In the genomic region with DNA sequence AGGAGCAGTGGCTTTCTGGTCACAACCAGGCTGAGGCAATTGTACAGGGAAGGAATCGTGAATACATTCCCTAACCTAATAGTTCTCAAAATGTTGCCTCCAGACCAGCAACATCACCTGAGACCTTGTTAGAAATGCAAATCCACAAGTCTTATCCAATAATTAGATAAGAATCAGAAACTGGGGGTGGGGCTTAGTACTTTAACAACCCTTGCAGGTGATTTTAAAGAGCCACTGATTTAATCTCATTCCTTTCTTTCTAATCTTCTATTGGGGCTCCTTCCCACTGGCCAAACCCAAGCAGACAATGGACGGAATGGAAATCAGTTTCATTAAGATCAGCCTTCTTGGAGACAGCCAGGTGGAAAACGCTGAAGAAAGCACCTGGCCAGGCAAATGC, we compare ENCODE assay signal across 22 cellular contexts.
DNase-seq lines count a peak whose midpoint lies in the region; ATAC-seq and TF ChIP-seq lines count a peak whose summit lies in the region.
"Had no signal": no experiment of that assay in that cellular context is flagged by ENCODE, and none has a peak within 500 bp of the region (broad histone marks: within the 10 kb centered on the region; RNA-seq: fewer than 3 reads in every experiment).

No MANE protein-coding gene starts in this region.

- TF ChIP-seq CTCF in GM23338 (conservative IDR thresholded peaks at IDR 0.05; ENCODE audit: low read depth in 2 of 2) (no peak), GM10248 (IDR thresholded peaks at IDR 0.05; ENCODE audit: control extremely low read depth, extremely low read depth, low read depth, missing control alignments) (no peak)

- no peak overlapping the region for H3K27ac ChIP-seq in GM23338 (ENCODE audit: low read depth)
- peak overlapping the region; percentile 94; the same call in 1 of the 2 replicates for H3K27ac ChIP-seq in Karpas-422 (ENCODE audit: low read length)
- peak overlapping the region; percentile 57; the same call in 1 of the 2 replicates for H3K27ac ChIP-seq in SJSA1
- H3K27ac ChIP-seq in mesendoderm (ENCODE audit: low read depth, low read length), result no peak overlapping the region
- H3K27ac ChIP-seq: BLaER1 treated with 17β-estradiol and CSF1 and Interleukin-3, amounts not matched to agents 10 nM and 100 nM had no signal

- CTCF ChIA-PET in GM10248 (lab: Yijun Ruan, JAX), result no interaction called here

- no peak overlapping the region for H3K4ac ChIP-seq in mesendoderm (ENCODE audit: low read depth, low read length)

- H3K9me3 ChIP-seq in Karpas-422 (ENCODE audit: low read length), result no peaks in the 10 kb centered on the region; the same call in 1 of the 2 replicates
- H3K9me3 ChIP-seq in SJSA1 (replicated peaks), result no peaks in the 10 kb centered on the region
- H3K9me3 ChIP-seq: BE2C, HAP-1 had no signal

- no peak overlapping the region for H3K18ac ChIP-seq in mesendoderm (ENCODE audit: low read length)

- H3K4me3 Mint-ChIP-seq in GM23338, result no peak overlapping the region
- H3K4me3 Mint-ChIP-seq: CD14-positive monocyte; CD4-positive, alpha-beta T cell; CD8-positive, alpha-beta memory T cell had no signal

- H2AFZ ChIP-seq in GM23338 (0 out of 2 replicates have a peak overlapping the region, but pooled peaks have one; percentile 32), Karpas-422 (ENCODE audit: low read length) (no peak overlapping the region)
- H2AFZ ChIP-seq: GM23248 had no signal

- H3K9ac ChIP-seq in Karpas-422 (ENCODE audit: low read length) (no peak overlapping the region), mesendoderm (ENCODE audit: low read length) (no peak overlapping the region)
- H3K9ac ChIP-seq: BLaER1 treated with 17β-estradiol and CSF1 and Interleukin-3, amounts not matched to agents 10 nM and 100 nM; GM23248 had no signal

- ATAC-seq in GM23338, result no peak
- ATAC-seq: A549 had no signal

- no peak overlapping the region for H3K56ac ChIP-seq in mesendoderm (ENCODE audit: low read length)

- H3K23ac ChIP-seq in mesendoderm (ENCODE audit: low read length), result no peak overlapping the region

- H2AK5ac ChIP-seq in mesendoderm (ENCODE audit: low read length), result no peak overlapping the region

- H2BK5ac ChIP-seq in mesendoderm (ENCODE audit: low read length), result no peak overlapping the region

- H3K4me2 ChIP-seq in GM23338, result no peak overlapping the region
- H3K4me2 ChIP-seq in Karpas-422 (ENCODE audit: low read depth, low read length, poor library complexity, severe bottlenecking), result no peak overlapping the region
- no peak overlapping the region for H3K4me2 ChIP-seq in mesendoderm (ENCODE audit: low read length)

- H3K9me3 Mint-ChIP-seq in GM23338, result peaks cover 2% of the 10 kb centered on the region; the same call in 2 of the 3 replicates

- no peaks in the 10 kb centered on the region for H3K4me1 Mint-ChIP-seq in GM23338
- H3K4me1 Mint-ChIP-seq: CD8-positive, alpha-beta memory T cell had no signal

- H4K5ac ChIP-seq in mesendoderm (ENCODE audit: low read length), result no peak overlapping the region

- H3K9me2 ChIP-seq in GM23338 (ENCODE audit: insufficient read depth) (peaks cover 10% of the 10 kb centered on the region; the same call in 1 of the 2 replicates), Karpas-422 (replicated peaks; ENCODE audit: insufficient read depth, low read length) (no peaks in the 10 kb centered on the region)

- no peak overlapping the region for H2BK120ac ChIP-seq in mesendoderm (ENCODE audit: low read depth, low read length)

- H3K27me3 ChIP-seq in GM23338 (ENCODE audit: insufficient read depth) (no peaks in the 10 kb centered on the region), Karpas-422 (ENCODE audit: low read length) (no peaks in the 10 kb centered on the region), SJSA1 (replicated peaks) (no peaks in the 10 kb centered on the region), mesendoderm (ENCODE audit: insufficient read depth, low read length, poor library complexity) (no peaks in the 10 kb centered on the region)
- H3K27me3 ChIP-seq: BE2C had no signal

- POLR2A ChIA-PET in GM10248 (lab: Yijun Ruan, JAX), result no interaction called here

- H3K4me1 ChIP-seq in GM23338 (ENCODE audit: insufficient read depth) (no peaks in the 10 kb centered on the region), Karpas-422 (ENCODE audit: low read length) (peaks cover 73% of the 10 kb centered on the region), SJSA1 (replicated peaks) (peaks cover 37% of the 10 kb centered on the region), mesendoderm (ENCODE audit: control insufficient read depth, low read depth, low read length) (peaks cover 7% of the 10 kb centered on the region)
- H3K4me1 ChIP-seq: BE2C, HAP-1 had no signal

- DNase-seq in GM23338 (ENCODE audit: low spot score), result no peak
- DNase-seq in Karpas-422, result peak; percentile 69
- no peak for DNase-seq in SJSA1 (ENCODE audit: low read depth in 1 of 2, low spot score in 2 of 2)
- peak; percentile 65 for DNase-seq in mesendoderm
- no peak for DNase-seq in GM10248 (ENCODE audit: extremely low spot score)
- no peak for DNase-seq in D341Med (ENCODE audit: low spot score)
- DNase-seq in HCEC 1CT, result no peak
- DNase-seq in LoVo (ENCODE audit: low spot score), result no peak
- DNase-seq: 8988T; ACHN; AML-193; BE2C; CD4-positive, alpha-beta T cell; CD8-positive, alpha-beta memory T cell; DMS53; DMS79 treated with DMSO at 0.1 percent for 48 hours; GF-D8 had no signal

- no peaks in the 10 kb centered on the region for H3K79me2 ChIP-seq in GM23338 (replicated peaks; ENCODE audit: insufficient read depth)
- H3K79me2 ChIP-seq in Karpas-422 (ENCODE audit: low read length), result no peaks in the 10 kb centered on the region
- H3K79me2 ChIP-seq in mesendoderm (ENCODE audit: control insufficient read depth, insufficient read depth, low read length), result no peaks in the 10 kb centered on the region

- H3K36me3 ChIP-seq in GM23338 (ENCODE audit: insufficient read depth) (no peaks in the 10 kb centered on the region), Karpas-422 (ENCODE audit: insufficient read depth, low read length) (peaks cover 61% of the 10 kb centered on the region), SJSA1 (no peaks in the 10 kb centered on the region), mesendoderm (ENCODE audit: control insufficient read depth, insufficient read depth, low read length) (no peaks in the 10 kb centered on the region)
- H3K36me3 ChIP-seq: BE2C; BLaER1 treated with 17β-estradiol and CSF1 and Interleukin-3, amounts not matched to agents 10 nM and 100 nM; HAP-1 had no signal

- H3F3A ChIP-seq in GM23338 (replicated peaks; ENCODE audit: low read depth), result no peaks in the 10 kb centered on the region

- no peaks in the 10 kb centered on the region for H3K79me1 ChIP-seq in mesendoderm (ENCODE audit: low read length)

- no peak overlapping the region for H4K8ac ChIP-seq in mesendoderm (ENCODE audit: low read depth, low read length)

- no peaks in the 10 kb centered on the region for H3K36me3 Mint-ChIP-seq in GM23338 (ENCODE audit: low read depth)

- no peak overlapping the region for H3K27ac Mint-ChIP-seq in GM23338
- H3K27ac Mint-ChIP-seq: CD14-positive monocyte; CD4-positive, alpha-beta T cell; CD8-positive, alpha-beta memory T cell had no signal

- H3K4me3 ChIP-seq in GM23338 (no peak overlapping the region), Karpas-422 (ENCODE audit: low read length) (no peak overlapping the region), SJSA1 (no peak overlapping the region), mesendoderm (ENCODE audit: low read length) (no peak overlapping the region)
- H3K4me3 ChIP-seq: A549; BLaER1 treated with 17β-estradiol and CSF1 and Interleukin-3, amounts not matched to agents 10 nM and 100 nM; GM23248; HAP-1 had no signal

- no CpG with 5 or more reads among the region's 3 CpGs for WGBS in mesendoderm (ENCODE audit: extremely low coverage, insufficient coverage, low lambda C conversion rate)

- no peaks in the 10 kb centered on the region for H3K27me3 Mint-ChIP-seq in GM23338 (ENCODE audit: insufficient read depth, low read depth, poor library complexity)
- H3K27me3 Mint-ChIP-seq: CD4-positive, alpha-beta T cell; CD8-positive, alpha-beta memory T cell had no signal

- no peak overlapping the region for H2BK15ac ChIP-seq in mesendoderm (replicated peaks; ENCODE audit: low read depth)

- no peaks in the 10 kb centered on the region for H4K20me1 ChIP-seq in GM23338 (replicated peaks; ENCODE audit: insufficient read depth)
- no peaks in the 10 kb centered on the region for H4K20me1 ChIP-seq in Karpas-422 (ENCODE audit: insufficient read depth, low read depth, low read length)
- H4K20me1 ChIP-seq: BLaER1 treated with 17β-estradiol and CSF1 and Interleukin-3, amounts not matched to agents 10 nM and 100 nM had no signal

TF ChIP-seq in GM23338, 12 proteins besides CTCF, POLR2A, EP300 and RAD21:
- TF ChIP-seq ZNF331 (CRISPR knock-in tag; IDR thresholded peaks at IDR 0.05; ENCODE audit: low read depth), result no peak
- TF ChIP-seq, protein P1, sequence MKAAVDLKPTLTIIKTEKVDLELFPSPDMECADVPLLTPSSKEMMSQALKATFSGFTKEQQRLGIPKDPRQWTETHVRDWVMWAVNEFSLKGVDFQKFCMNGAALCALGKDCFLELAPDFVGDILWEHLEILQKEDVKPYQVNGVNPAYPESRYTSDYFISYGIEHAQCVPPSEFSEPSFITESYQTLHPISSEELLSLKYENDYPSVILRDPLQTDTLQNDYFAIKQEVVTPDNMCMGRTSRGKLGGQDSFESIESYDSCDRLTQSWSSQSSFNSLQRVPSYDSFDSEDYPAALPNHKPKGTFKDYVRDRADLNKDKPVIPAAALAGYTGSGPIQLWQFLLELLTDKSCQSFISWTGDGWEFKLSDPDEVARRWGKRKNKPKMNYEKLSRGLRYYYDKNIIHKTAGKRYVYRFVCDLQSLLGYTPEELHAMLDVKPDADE (IDR thresholded peaks at IDR 0.05), result no peak

Comparison
In these comparisons a context has a peak if more than half of its experiments do, and no peak if none do; other contexts are left out.
1. DNase-seq: peak in Karpas-422 (single experiment) and mesendoderm (single experiment); none in GM23338 (single experiment), SJSA1 (0 of 2), GM10248 (single experiment), D341Med (single experiment), HCEC 1CT (single experiment) and LoVo (single experiment).
2. H3K27ac ChIP-seq: peak in Karpas-422 (single experiment) and SJSA1 (single experiment); none in GM23338 (single experiment) and mesendoderm (single experiment).